Comparison of ENCODE assay signal across 36 cellular contexts in the genomic region with DNA sequence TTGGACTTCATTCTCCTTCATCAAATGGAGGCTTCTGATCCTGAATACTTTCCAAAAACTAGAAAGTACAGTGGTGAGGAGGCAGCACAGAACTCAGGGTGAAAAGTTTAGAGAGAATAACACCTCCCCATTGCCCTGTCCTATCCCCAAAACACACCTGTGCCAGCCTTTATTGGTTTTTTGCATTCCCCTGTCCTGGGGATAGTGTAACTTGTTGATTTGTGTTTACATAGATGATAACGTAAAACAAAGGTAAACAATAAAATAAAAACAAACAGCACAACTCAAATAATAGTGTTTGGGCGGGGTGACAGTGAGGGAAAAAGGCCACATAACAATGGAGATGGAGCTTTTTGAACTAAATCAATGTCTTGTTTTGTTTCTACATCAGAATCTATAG.
"Had no signal": no experiment of that assay in that cellular context is flagged by ENCODE, and none has a peak within 500 bp of the region (broad histone marks: within the 10 kb centered on the region; RNA-seq: fewer than 3 reads in every experiment).

No MANE protein-coding gene starts in this region.

- H3K4me3 ChIP-seq: MG63 had no signal

- H3K27ac ChIP-seq: KMS-11 had no signal

- DNase-seq: Karpas-422, Kasumi-1, MG63, MM.1S, MV-4-11, NCI-H1048, NCI-H1092, NCI-H1092 treated with DMSO at 0.1 percent for 48 hours, NCI-H1105, NCI-H1105 treated with DMSO at 0.1 percent for 48 hours, NCI-H1417, NCI-H1417 treated with DMSO at 0.1 percent for 48 hours, NCI-H1436, NCI-H1436 treated with DMSO at 0.1 percent for 48 hours, NCI-H146, NCI-H1694, NCI-H1694 treated with DMSO at 0.1 percent for 48 hours, NCI-H187, NCI-H187 treated with DMSO at 0.1 percent for 48 hours, NCI-H1930, NCI-H2029, NCI-H2029 treated with DMSO at 0.1 percent for 48 hours, NCI-H2081, NCI-H2081 treated with DMSO at 0.1 percent for 48 hours, NCI-H2107, NCI-H2171, NCI-H2171 treated with DMSO at 0.1 percent for 48 hours, NCI-H2227 treated with DMSO at 0.1 percent for 48 hours, NCI-H226, NCI-H345, NCI-H446, NCI-H446 treated with DMSO at 0.1 percent for 48 hours, NCI-H510A treated with DMSO at 0.1 percent for 48 hours, NCI-H524, NCI-H524 treated with DMSO at 0.1 percent for 48 hours had no signal

- H3K36me3 ChIP-seq: MG63 had no signal

- H3K9me3 ChIP-seq: MG63 had no signal

- H3K27me3 ChIP-seq: MG63 had no signal
